14 cellular contexts compared by ENCODE assay signal in genomic region chr18:70373062-70373519, GRCh38.
A peak's percentile ranks its signal among the peaks of the same experiment; 100 is the strongest.
DNase-seq lines count a peak whose midpoint lies in the region; ATAC-seq, FAIRE-seq and TF ChIP-seq lines count a peak whose summit lies in the region.
"Had no signal": no experiment of that assay in that cellular context is flagged by ENCODE, and none has a peak within 500 bp of the region (broad histone marks: within the 10 kb centered on the region; RNA-seq: fewer than 3 reads in every experiment).

No MANE protein-coding gene starts in this region.

- CTCF ChIA-PET in Caco-2 (lab: Charles Lee) = no interaction called here

- POLR2A ChIA-PET in Caco-2 (lab: Charles Lee) = interaction anchor here (0.6 kb wide), 1 partner anchor 10 kb away, joined by 3 read pairs; no protein-coding TSS in a partner anchor

- intact Hi-C loops in Caco-2 (cut with micrococcal nuclease; ENCODE audit: unreplicated experiment) = no loop called here
- intact Hi-C loops in left lung (cut with DNase I) = no loop called here
- intact Hi-C loops in pancreas (cut with DNase I) = no loop called here

- FAIRE-seq in pancreas (lab: Jason Lieb, UNC) = no peak
- FAIRE-seq: endothelial cell of umbilical vein had no signal

- DNase-seq in Caco-2 (peak in 1 of 2 experiments; percentile 46), MV-4-11 (lab: John Stamatoyannopoulos, UW) (peak; percentile 69), brain microvascular endothelial cell (peak; percentile 74), left lung (no peak), NCI-H748 treated with DMSO at 0.1 percent for 48 hours (lab: John Stamatoyannopoulos, UW) (no peak), pancreas (no peak)
- DNase-seq in NK-92 treated with Interleukin-12 subunit alpha and Interleukin-12 subunit beta, amount 100 ng/mL, for 24 hours (lab: John Stamatoyannopoulos, UW) = no peak
- DNase-seq: activated B cell treated with CpG ODN at 0.5 μM for 24 hours, DMS79, NCI-H526 had no signal

- ATAC-seq in left lung (peak; percentile 35), pancreas (no peak), HG02884 (IDR thresholded peaks at IDR 0.05; ENCODE audit: unreplicated experiment) (no peak)

- H3K4me1 Mint-ChIP-seq in Caco-2 (ENCODE audit: low read depth, unreplicated experiment) = peaks cover 32% of the 10 kb centered on the region
- H3K4me1 Mint-ChIP-seq: activated B cell treated with CpG ODN at 0.5 μM for 24 hours; activated naive CD4-positive, alpha-beta T cell treated with anti-CD3 and anti-CD28 coated beads, Interleukin-2, amount 50 U/mL, for 24 hours had no signal

- peak overlapping the region; percentile 56 for H3K27ac Mint-ChIP-seq in Caco-2 (ENCODE audit: unreplicated experiment)
- H3K27ac Mint-ChIP-seq: activated B cell treated with CpG ODN at 0.5 μM for 24 hours; activated naive CD4-positive, alpha-beta T cell treated with anti-CD3 and anti-CD28 coated beads, Interleukin-2, amount 50 U/mL, for 24 hours had no signal

- no TSS peak for BruUV-seq in Caco-2 (replicated peaks; lab: Mats Ljungman, UMichigan)

- peaks cover 10% of the 10 kb centered on the region for H3K9me3 Mint-ChIP-seq in Caco-2 (ENCODE audit: unreplicated experiment)
- H3K9me3 Mint-ChIP-seq: activated naive CD4-positive, alpha-beta T cell treated with anti-CD3 and anti-CD28 coated beads, Interleukin-2, amount 50 U/mL, for 24 hours had no signal

- no peaks in the 10 kb centered on the region for H3K27me3 Mint-ChIP-seq in Caco-2 (ENCODE audit: insufficient read depth, unreplicated experiment)
- H3K27me3 Mint-ChIP-seq: activated B cell treated with CpG ODN at 0.5 μM for 24 hours had no signal

- H3K9me3 ChIP-seq in Caco-2 = no peaks in the 10 kb centered on the region
- no peaks in the 10 kb centered on the region for H3K9me3 ChIP-seq in left lung
- H3K9me3 ChIP-seq in pancreas = no peaks in the 10 kb centered on the region

- H3K27ac ChIP-seq in brain microvascular endothelial cell (no peak overlapping the region), left lung (no peak overlapping the region), pancreas (no peak overlapping the region)

- no peaks in the 10 kb centered on the region for H3K36me3 Mint-ChIP-seq in Caco-2 (ENCODE audit: insufficient read depth, unreplicated experiment)
- H3K36me3 Mint-ChIP-seq: activated naive CD4-positive, alpha-beta T cell treated with anti-CD3 and anti-CD28 coated beads, Interleukin-2, amount 50 U/mL, for 24 hours had no signal

- H3K27me3 ChIP-seq in Caco-2 (replicated peaks; ENCODE audit: control insufficient read depth, insufficient read depth, low read length) = no peaks in the 10 kb centered on the region
- no peaks in the 10 kb centered on the region for H3K27me3 ChIP-seq in brain microvascular endothelial cell (replicated peaks)
- no peaks in the 10 kb centered on the region for H3K27me3 ChIP-seq in left lung
- H3K27me3 ChIP-seq in pancreas = no peaks in the 10 kb centered on the region

- H3K4me1 ChIP-seq in Caco-2 (peaks cover 64% of the 10 kb centered on the region), left lung (no peaks in the 10 kb centered on the region), pancreas (peaks cover 0 to 13% (median 12%) of the 10 kb centered on the region in 3 donors)

- WGBS in pancreas, 2 donors = 50 to 63% methylated on average over 4 of the region's 4 CpGs

- H3K4me3 ChIP-seq in Caco-2 (ENCODE audit: low read depth, low read length) (no peak overlapping the region), brain microvascular endothelial cell (ENCODE audit: low read depth, low read length) (no peak overlapping the region), left lung (no peak overlapping the region), pancreas (no peak overlapping the region)
- H3K4me3 ChIP-seq: skin epidermis had no signal

- peak overlapping the region; percentile 37 for H3K4me3 Mint-ChIP-seq in Caco-2 (ENCODE audit: unreplicated experiment)
- H3K4me3 Mint-ChIP-seq: activated B cell treated with CpG ODN at 0.5 μM for 24 hours; activated naive CD4-positive, alpha-beta T cell treated with anti-CD3 and anti-CD28 coated beads, Interleukin-2, amount 50 U/mL, for 24 hours had no signal

- in situ Hi-C loops in brain microvascular endothelial cell (cut with HindIII; ENCODE audit: low pct_ligation_motif_present, low sequenced_read_pairs) = no loop called here

- H3K36me3 ChIP-seq in Caco-2 (ENCODE audit: control insufficient read depth, insufficient read depth, low read length) (no peaks in the 10 kb centered on the region), brain microvascular endothelial cell (replicated peaks) (no peaks in the 10 kb centered on the region), left lung (no peaks in the 10 kb centered on the region), pancreas (no peaks in the 10 kb centered on the region)

- TF ChIP-seq CTCF in Caco-2 (IDR thresholded peaks at IDR 0.05; ENCODE audit: insufficient read depth in 1 of 2, low read depth in 1 of 2, low read length in 1 of 2, severe bottlenecking in 1 of 2, unreplicated experiment in 1 of 2) (no peak), brain microvascular endothelial cell (IDR thresholded peaks at IDR 0.05; ENCODE audit: low read depth, low read length, missing control alignments) (no peak), left lung (IDR thresholded peaks at IDR 0.05) (no peak), pancreas (IDR thresholded peaks at IDR 0.05) (no peak)

Comparison
In these comparisons a context has a peak if more than half of its experiments do, and no peak if none do; other contexts are left out.
1. DNase-seq: peak in MV-4-11 (single experiment) and brain microvascular endothelial cell (single experiment); none in left lung (0 of 2), NCI-H748 treated with DMSO at 0.1 percent for 48 hours (single experiment), NK-92 treated with Interleukin-12 subunit alpha and Interleukin-12 subunit beta, amount 100 ng/mL, for 24 hours (single experiment) and pancreas (0 of 6).